In genomic region chr3:63912768-63913588, GRCh38 we compare ENCODE assay signal across 8 cellular contexts. TPM values are rescaled to one million over a fixed set of nuclear protein-coding genes. Genes with fewer than 3 reads are reported as not detected.
DNase-seq lines count a peak whose midpoint lies in the region; ATAC-seq, FAIRE-seq and TF ChIP-seq lines count a peak whose summit lies in the region.

No MANE protein-coding gene starts in this region.

- peak overlapping the region; percentile 73 for H3K4me3 ChIP-seq in astrocyte (ENCODE audit: insufficient read depth, low read depth, low read length)
- H3K4me3 ChIP-seq in iPS-11a (ENCODE audit: low read depth, low read length): peak overlapping the region; percentile 49
- peak overlapping the region; percentile 73 to 76 (median 75) for H3K4me3 ChIP-seq in skeletal muscle tissue (ENCODE audit: low read length in 3 of 3)

- H3K27ac Mint-ChIP-seq in astrocyte (ENCODE audit: unreplicated experiment): peak overlapping the region; percentile 88

- H2AFZ ChIP-seq in astrocyte (ENCODE audit: low read depth, low read length): peak overlapping the region; percentile 39

- ATAC-seq in HG03025 (IDR thresholded peaks at IDR 0.05; ENCODE audit: low FRiP score, unreplicated experiment) (peak; percentile 10), GM18861 (IDR thresholded peaks at IDR 0.05; ENCODE audit: unreplicated experiment) (no peak)

- H3K9ac ChIP-seq in astrocyte (ENCODE audit: low read length) (peak overlapping the region; percentile 88), skeletal muscle tissue (ENCODE audit: low read depth in 1 of 3, low read length in 3 of 3) (peak overlapping the region; percentile 60 to 85 (median 73))

- H3K4me1 Mint-ChIP-seq in astrocyte (ENCODE audit: low read depth, unreplicated experiment): peaks cover 15% of the 10 kb centered on the region

- peaks cover 36% of the 10 kb centered on the region for H4K20me1 ChIP-seq in astrocyte (ENCODE audit: insufficient read depth, low read length)

- no peak for TF ChIP-seq CTCF in GM13977 (IDR thresholded peaks at IDR 0.05; ENCODE audit: extremely low read depth, insufficient read depth, missing control alignments)
- no peak for TF ChIP-seq CTCF in astrocyte (IDR thresholded peaks at IDR 0.05; ENCODE audit: insufficient read depth, low read depth, low read length)

- peaks cover 40% of the 10 kb centered on the region for H3K79me2 ChIP-seq in astrocyte (ENCODE audit: insufficient read depth, low read length)

- no peaks in the 10 kb centered on the region for H3K27me3 Mint-ChIP-seq in astrocyte (ENCODE audit: low read depth, unreplicated experiment)

- no peaks in the 10 kb centered on the region for H3K9me3 ChIP-seq in astrocyte (ENCODE audit: insufficient read depth, low read depth, low read length)
- no peaks in the 10 kb centered on the region for H3K9me3 ChIP-seq in skeletal muscle tissue (ENCODE audit: control insufficient read depth in 3 of 3, low read length in 3 of 3)

- no peak for FAIRE-seq in astrocyte (lab: Jason Lieb, UNC)

- H3K4me2 ChIP-seq in astrocyte (ENCODE audit: low read length): peak overlapping the region; percentile 90

- DNase-seq in GM13977 (ENCODE audit: low spot score): peak; percentile 55
- peak; percentile 67 for DNase-seq in SW480 (ENCODE audit: low spot score)
- DNase-seq in astrocyte (ENCODE audit: low read depth): peak; percentile 76
- DNase-seq in GM19240 (ENCODE audit: insufficient read length, low spot score): no peak

- no peaks in the 10 kb centered on the region for H3K27me3 ChIP-seq in astrocyte (ENCODE audit: insufficient read depth, low read length)
- no peaks in the 10 kb centered on the region for H3K27me3 ChIP-seq in skeletal muscle tissue (ENCODE audit: control insufficient read depth in 3 of 3, insufficient read depth in 3 of 3, low read length in 3 of 3)

- H3K4me3 Mint-ChIP-seq in astrocyte (ENCODE audit: unreplicated experiment): peak overlapping the region; percentile 93

- H3K9me3 Mint-ChIP-seq in astrocyte (ENCODE audit: unreplicated experiment): no peaks in the 10 kb centered on the region

- H3K4me1 ChIP-seq in astrocyte (ENCODE audit: insufficient read depth, low read length): peaks cover 22% of the 10 kb centered on the region
- H3K4me1 ChIP-seq in skeletal muscle tissue (ENCODE audit: control insufficient read depth in 3 of 3, insufficient read depth in 3 of 3, low read length in 3 of 3): peaks cover 15 to 22% (median 21%) of the 10 kb centered on the region in 3 donors

- peaks cover 9% of the 10 kb centered on the region for H3K36me3 ChIP-seq in astrocyte (ENCODE audit: insufficient read depth, low read length)
- peaks cover 3 to 17% (median 5%) of the 10 kb centered on the region in 3 donors for H3K36me3 ChIP-seq in skeletal muscle tissue (ENCODE audit: control insufficient read depth in 3 of 3, insufficient read depth in 3 of 3, low read length in 3 of 3)

- H3K36me3 Mint-ChIP-seq in astrocyte (ENCODE audit: low read depth, unreplicated experiment): peaks cover 2% of the 10 kb centered on the region

- in situ Hi-C loops in GM13977 (cut with MboI; ENCODE audit: low pct_unique_long_range_greater_than_20kb, low sequenced_read_pairs, unreplicated experiment): no loop called here

- H3K27ac ChIP-seq in astrocyte (ENCODE audit: low read depth, low read length) (peak overlapping the region; percentile 71), skeletal muscle tissue (ENCODE audit: low read depth, low read length) (peak overlapping the region; percentile 90)

RNA-seq across cellular contexts. Expression of gene SCAANT1, which starts 0.8 kb away (rescaled TPM):
- total RNA-seq in astrocyte (not detected in 2 replicates), skeletal muscle tissue (not detected)

RNA-seq across cellular contexts. Expression of gene ATXN7, which starts 49.3 kb away (rescaled TPM):
- total RNA-seq in astrocyte (17.6 and 19.2 TPM in 2 replicates), skeletal muscle tissue (8.4 TPM)

RNA-seq across cellular contexts. Expression of gene THOC7, which starts 49.4 kb away (rescaled TPM):
- total RNA-seq in astrocyte (56.9 and 61.6 TPM in 2 replicates), skeletal muscle tissue (28.7 TPM)
